ENCODE assay signal across 8 cellular contexts in genomic region chr1:26827205-26827604, GRCh38. TPM values are rescaled to one million over a fixed set of nuclear protein-coding genes. Genes with fewer than 3 reads are reported as not detected.
A peak's percentile ranks its signal among the peaks of the same experiment; 100 is the strongest.
DNase-seq lines count a peak whose midpoint lies in the region; ATAC-seq and TF ChIP-seq lines count a peak whose summit lies in the region.

No MANE protein-coding gene starts in this region.

- POLR2A ChIA-PET in AG04450 (lab: Yijun Ruan, JAX) = no interaction called here

- H3K4me1 ChIP-seq in duodenal mucosa (ENCODE audit: control insufficient read depth in 1 of 2, insufficient read depth in 2 of 2, low read length in 2 of 2) = peaks cover 51 to 56% of the 10 kb centered on the region in 2 donors
- H3K4me1 ChIP-seq in adrenal gland (replicated peaks in 1 of 2) = peaks cover 16 to 39% of the 10 kb centered on the region in 2 donors

- H3K9ac ChIP-seq in duodenal mucosa (ENCODE audit: low read depth in 1 of 2, low read length in 2 of 2) = peak overlapping the region; percentile 51 to 65

- H3K4me3 ChIP-seq in AG04450 (ENCODE audit: low read depth, low read length) = peak overlapping the region; percentile 75
- H3K4me3 ChIP-seq in LNCaP clone FGC (ENCODE audit: low read depth, low read length) = peak overlapping the region; percentile 60
- peak overlapping the region; percentile 70 to 72 for H3K4me3 ChIP-seq in duodenal mucosa (ENCODE audit: low read depth in 1 of 2, low read length in 2 of 2)
- H3K4me3 ChIP-seq in adrenal gland = peak overlapping the region in 2 of 4 donors; percentile 50 to 89

- H3K36me3 ChIP-seq in duodenal mucosa (ENCODE audit: control insufficient read depth in 1 of 2, insufficient read depth in 2 of 2, low read length in 2 of 2) (peaks cover 4 to 16% of the 10 kb centered on the region in 2 donors), adrenal gland (replicated peaks in 1 of 2) (no peaks in the 10 kb centered on the region)

- peaks cover 0 to 13% (median 13%) of the 10 kb centered on the region in 3 donors for H3K27me3 Mint-ChIP-seq in naive B cell

- H3K4me1 Mint-ChIP-seq in naive B cell = peaks cover 32 to 52% (median 38%) of the 10 kb centered on the region in 3 donors

- TF ChIP-seq CTCF in AG04450 (IDR thresholded peaks at IDR 0.05; ENCODE audit: low read depth, low read length) (no peak), LNCaP clone FGC (IDR thresholded peaks at IDR 0.05; ENCODE audit: control insufficient read depth, extremely low read depth, insufficient read depth) (no peak), adrenal gland (IDR thresholded peaks at IDR 0.05) (no peak)

- peak overlapping the region; percentile 75 to 94 (median 88) for H3K4me3 Mint-ChIP-seq in naive B cell

- ATAC-seq in naive B cell (ENCODE audit: low read depth in 2 of 2) (no peak), GM19463 (IDR thresholded peaks at IDR 0.05; ENCODE audit: unreplicated experiment) (no peak)

- H3K9me3 ChIP-seq in AG04450 (ENCODE audit: control insufficient read depth, insufficient read depth, low read length) (no peaks in the 10 kb centered on the region), duodenal mucosa (ENCODE audit: control insufficient read depth in 1 of 2, low read length in 2 of 2) (no peaks in the 10 kb centered on the region), adrenal gland (replicated peaks in 1 of 3) (no peaks in the 10 kb centered on the region)

- intact Hi-C loops in adrenal gland (cut with DNase I) = no loop called here

- H3K27me3 ChIP-seq in AG04450 (ENCODE audit: control insufficient read depth, insufficient read depth, low read length) (no peaks in the 10 kb centered on the region), duodenal mucosa (ENCODE audit: control insufficient read depth in 1 of 2, insufficient read depth in 2 of 2, low read length in 2 of 2) (no peaks in the 10 kb centered on the region), adrenal gland (no peaks in the 10 kb centered on the region)

- no peaks in the 10 kb centered on the region for H3K9me3 Mint-ChIP-seq in naive B cell

- 9 to 24% (median 16%) methylated on average over 9 to 10 of the region's 10 CpGs for WGBS in adrenal gland, 4 donors

- DNase-seq in AG04450 (ENCODE audit: low read depth, low spot score) (no peak), LNCaP clone FGC (ENCODE audit: low read depth) (no peak), naive B cell (no peak), HT-29 (ENCODE audit: low spot score) (no peak), NCI-H82 treated with DMSO at 0.1 percent for 48 hours (lab: John Stamatoyannopoulos, UW; ENCODE audit: unreplicated experiment) (no peak), adrenal gland (no peak)

- no peak for TF ChIP-seq POLR2A in adrenal gland (IDR thresholded peaks at IDR 0.05)

- CTCF ChIA-PET in AG04450 (lab: Charles Lee) = no interaction called here

- H3K27ac Mint-ChIP-seq in naive B cell = peak overlapping the region in 4 of 6 donors; percentile 70 to 94 (median 84)

- H3K27ac ChIP-seq in AG04450 (ENCODE audit: low read depth, low read length) = no peak overlapping the region
- peak overlapping the region; percentile 27 for H3K27ac ChIP-seq in duodenal mucosa (ENCODE audit: low read depth, low read length)
- H3K27ac ChIP-seq in adrenal gland = peak overlapping the region in 2 of 5 donors; percentile 49 to 90

- no peaks in the 10 kb centered on the region for H3K36me3 Mint-ChIP-seq in naive B cell

RNA-seq across cellular contexts. Expression of gene ZDHHC18, which starts 0.7 kb away (rescaled TPM):
- polyA plus RNA-seq in AG04450 (2011; rRNA removed) = 20.4 and 29.2 TPM in 2 replicates
- 30.1 and 51.3 TPM in 2 replicates for polyA minus RNA-seq in AG04450 (2011; rRNA and poly(A)+ RNA removed)
- 1 to 10 TPM; 2.2 to 7.9 (median 2.4) TPM for polyA plus RNA-seq in naive B cell (ENCODE audit: low read depth in 6 of 6)
- total RNA-seq in HT-29 (2014; rRNA removed; shearing (Covaris generic)) = 22.9 and 30.0 TPM in 2 replicates
- 10 to 100 TPM in 4 of 8 donors, 1 to 10 TPM in 4; 4.9 to 16.5 (median 10.0) TPM for total RNA-seq in adrenal gland
- polyA plus RNA-seq in adrenal gland = 10 to 100 TPM in 2 of 3 donors, 1 to 10 TPM in 1; 5.7 to 13.4 (median 11.7) TPM

RNA-seq across cellular contexts. Expression of gene SFN, which starts 35.7 kb away (rescaled TPM):
- 0.09 and 0.10 TPM in 2 replicates for polyA plus RNA-seq in AG04450 (2011; rRNA removed)
- polyA minus RNA-seq in AG04450 (2011; rRNA and poly(A)+ RNA removed) = 0.37 TPM in 1 of 2 replicates, not detected in the other
- not detected for polyA plus RNA-seq in naive B cell (ENCODE audit: low read depth in 6 of 6)
- 170 and 192 TPM in 2 replicates for total RNA-seq in HT-29 (2014; rRNA removed; shearing (Covaris generic))
- under 1 TPM in 4 of 8 donors, not detected in 4; 0.23 to 0.43 (median 0.40) TPM for total RNA-seq in adrenal gland
- polyA plus RNA-seq in adrenal gland = 1 to 10 TPM in 1 of 3 donors, under 1 TPM in 2; 0.33 to 1.1 (median 0.56) TPM

RNA-seq across cellular contexts. Expression of gene PIGV, which starts 39.5 kb away (rescaled TPM):
- 16.1 and 17.8 TPM in 2 replicates for polyA plus RNA-seq in AG04450 (2011; rRNA removed)
- 22.2 and 26.5 TPM in 2 replicates for polyA minus RNA-seq in AG04450 (2011; rRNA and poly(A)+ RNA removed)
- polyA plus RNA-seq in naive B cell (ENCODE audit: low read depth in 6 of 6) = 10 to 100 TPM in 4 of 6 donors, 1 to 10 TPM in 2; 7.8 to 14.2 (median 10.8) TPM
- total RNA-seq in HT-29 (2014; rRNA removed; shearing (Covaris generic)) = 16.8 and 20.0 TPM in 2 replicates
- total RNA-seq in adrenal gland = 10 to 100 TPM; 11.8 to 43.1 (median 34.4) TPM
- 10 to 100 TPM in 1 of 3 donors, 1 to 10 TPM in 2; 6.7 to 18.7 (median 8.5) TPM for polyA plus RNA-seq in adrenal gland
